1 cellular context compared by ENCODE assay signal in genomic region chr6:26457407-26457795, GRCh38.
TF ChIP-seq lines count a peak whose summit lies in the region.

No MANE protein-coding gene starts in this region.

TF ChIP-seq in HepG2, 621 proteins besides CTCF, POLR2A, EP300 and RAD21 (continued from another document):
- TF ChIP-seq PRDM10 (CRISPR knock-in tag; IDR thresholded peaks at IDR 0.05; ENCODE audit: low read depth) (0 out of 2 replicates have a peak, but pooled peaks have one; percentile 25), NFKBIZ (CRISPR knock-in tag; IDR thresholded peaks at IDR 0.05) (0 out of 2 replicates have a peak, but pooled peaks have one; percentile 22), KDM4B (CRISPR knock-in tag; IDR thresholded peaks at IDR 0.05) (no peak), ZNF670 (CRISPR knock-in tag; IDR thresholded peaks at IDR 0.05; ENCODE audit: borderline replicate concordance) (peak; percentile 67; the same call in 1 of the 2 replicates), SNAPC2 (CRISPR knock-in tag; IDR thresholded peaks at IDR 0.05) (0 out of 2 replicates have a peak, but pooled peaks have one; percentile 24), ZNF251 (CRISPR knock-in tag; IDR thresholded peaks at IDR 0.05) (no peak), POGZ (CRISPR knock-in tag; IDR thresholded peaks at IDR 0.05) (no peak), IKZF4 (CRISPR knock-in tag; IDR thresholded peaks at IDR 0.05; ENCODE audit: borderline replicate concordance, low read depth, not compliant biosample characterization) (peak; percentile 16), PHF8 (CRISPR knock-in tag; IDR thresholded peaks at IDR 0.05) (peak; percentile 69), ZNF563 (CRISPR knock-in tag; IDR thresholded peaks at IDR 0.05) (peak; percentile 2; the same call in 1 of the 2 replicates), ZFY (CRISPR knock-in tag; IDR thresholded peaks at IDR 0.05) (peak; percentile 50; the same call in 1 of the 2 replicates), SMAD3 (CRISPR knock-in tag; IDR thresholded peaks at IDR 0.05) (0 out of 2 replicates have a peak, but pooled peaks have one; percentile 37), IRX3 (CRISPR knock-in tag; IDR thresholded peaks at IDR 0.05; ENCODE audit: borderline replicate concordance, low read depth) (0 out of 2 replicates have a peak, but pooled peaks have one; percentile 4), HDAC1 (CRISPR knock-in tag; IDR thresholded peaks at IDR 0.05) (peak; percentile 19; the same call in 1 of the 2 replicates), PHF21A (CRISPR knock-in tag; IDR thresholded peaks at IDR 0.05) (0 out of 2 replicates have a peak, but pooled peaks have one; percentile 39), ZNF317 (CRISPR knock-in tag; IDR thresholded peaks at IDR 0.05) (0 out of 2 replicates have a peak, but pooled peaks have one; percentile 46), ZNF484 (CRISPR knock-in tag; IDR thresholded peaks at IDR 0.05; ENCODE audit: borderline replicate concordance, low read depth) (0 out of 2 replicates have a peak, but pooled peaks have one; percentile 53)
- TF ChIP-seq, protein P1, sequence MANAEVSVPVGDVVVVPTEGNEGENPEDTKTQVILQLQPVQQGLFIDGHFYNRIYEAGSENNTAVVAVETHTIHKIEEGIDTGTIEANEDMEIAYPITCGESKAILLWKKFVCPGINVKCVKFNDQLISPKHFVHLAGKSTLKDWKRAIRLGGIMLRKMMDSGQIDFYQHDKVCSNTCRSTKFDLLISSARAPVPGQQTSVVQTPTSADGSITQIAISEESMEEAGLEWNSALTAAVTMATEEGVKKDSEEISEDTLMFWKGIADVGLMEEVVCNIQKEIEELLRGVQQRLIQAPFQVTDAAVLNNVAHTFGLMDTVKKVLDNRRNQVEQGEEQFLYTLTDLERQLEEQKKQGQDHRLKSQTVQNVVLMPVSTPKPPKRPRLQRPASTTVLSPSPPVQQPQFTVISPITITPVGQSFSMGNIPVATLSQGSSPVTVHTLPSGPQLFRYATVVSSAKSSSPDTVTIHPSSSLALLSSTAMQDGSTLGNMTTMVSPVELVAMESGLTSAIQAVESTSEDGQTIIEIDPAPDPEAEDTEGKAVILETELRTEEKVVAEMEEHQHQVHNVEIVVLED (CRISPR knock-in tag; IDR thresholded peaks at IDR 0.05; ENCODE audit: borderline replicate concordance), result peak; percentile 40; the same call in 1 of the 2 replicates
